Comparison of ENCODE assay signal across 14 cellular contexts in the genomic region with DNA sequence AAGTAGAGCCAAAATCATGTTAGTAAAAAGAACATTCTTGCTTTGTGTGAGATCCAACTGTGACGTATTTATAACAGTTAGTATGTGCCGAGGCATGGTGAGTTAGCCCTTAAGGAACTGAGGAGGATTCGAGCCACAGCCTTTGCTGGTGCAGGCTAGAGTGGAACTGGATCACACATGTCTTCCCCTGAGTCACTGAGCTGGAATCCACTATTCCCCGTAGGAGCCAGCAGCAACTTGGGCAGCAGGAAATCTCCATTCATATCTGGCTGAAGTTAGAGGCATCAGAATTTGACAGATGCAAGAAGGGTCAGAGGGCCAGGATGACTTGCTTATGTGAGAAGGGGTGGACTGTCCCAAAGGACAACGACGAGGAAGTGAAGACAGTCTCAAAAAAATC.
DNase-seq lines count a peak whose midpoint lies in the region; ATAC-seq and TF ChIP-seq lines count a peak whose summit lies in the region.
"Had no signal": no experiment of that assay in that cellular context is flagged by ENCODE, and none has a peak within 500 bp of the region (broad histone marks: within the 10 kb centered on the region; RNA-seq: fewer than 3 reads in every experiment).

No MANE protein-coding gene starts in this region.

- no peak overlapping the region for H2BK5ac ChIP-seq in mesendoderm (ENCODE audit: low read length)

- DNase-seq in AG10803 (ENCODE audit: low read depth): peak; percentile 95
- DNase-seq in RWPE1 (ENCODE audit: low spot score): peak; percentile 66
- peak; percentile 66 for DNase-seq in epithelial cell of prostate (ENCODE audit: low read depth, low spot score)
- peak; percentile 50 for DNase-seq in mesendoderm
- DNase-seq in SKM-1 treated with dmso at 0.1 percent for 144 hours (lab: John Stamatoyannopoulos, UW; ENCODE audit: unreplicated experiment): no peak
- DNase-seq in activated gamma-delta T cell treated with Interleukin-2 at 50 U/mL for 16 hours: no peak
- DNase-seq: CD4-positive, alpha-beta memory T cell; central memory CD4-positive, alpha-beta T cell; H7; NCI-H345; sigmoid colon; upper lobe of right lung had no signal

- CTCF ChIA-PET in RWPE1 (lab: Yijun Ruan, JAX): no interaction called here

- no peak overlapping the region for H4K5ac ChIP-seq in mesendoderm (ENCODE audit: low read length)

- H3K27me3 ChIP-seq in mesendoderm (ENCODE audit: insufficient read depth, low read length, poor library complexity): no peaks in the 10 kb centered on the region
- H3K27me3 ChIP-seq: sigmoid colon, upper lobe of right lung had no signal

- no peak overlapping the region for H3K4me2 ChIP-seq in mesendoderm (ENCODE audit: low read length)

- H3K27ac ChIP-seq in RWPE1 (peak overlapping the region; percentile 69), epithelial cell of prostate (peak overlapping the region; percentile 27), mesendoderm (ENCODE audit: low read depth, low read length) (no peak overlapping the region)
- H3K27ac ChIP-seq: sigmoid colon, upper lobe of right lung had no signal

- H3K79me1 ChIP-seq in mesendoderm (ENCODE audit: low read length): no peaks in the 10 kb centered on the region

- H3K18ac ChIP-seq in mesendoderm (ENCODE audit: low read length): no peak overlapping the region

- no peak overlapping the region for H3K56ac ChIP-seq in mesendoderm (ENCODE audit: low read length)

- H3K36me3 ChIP-seq in mesendoderm (ENCODE audit: control insufficient read depth, insufficient read depth, low read length): no peaks in the 10 kb centered on the region
- H3K36me3 ChIP-seq: sigmoid colon, upper lobe of right lung had no signal

- H3K4me3 ChIP-seq in AG10803 (ENCODE audit: low read length) (no peak overlapping the region), mesendoderm (ENCODE audit: low read length) (no peak overlapping the region)
- H3K4me3 ChIP-seq: sigmoid colon, upper lobe of right lung had no signal

- no peak overlapping the region for H2BK15ac ChIP-seq in mesendoderm (replicated peaks; ENCODE audit: low read depth)

- no CpG with 5 or more reads among the region's 6 CpGs for WGBS in mesendoderm (ENCODE audit: extremely low coverage, insufficient coverage, low lambda C conversion rate)

- H3K4me1 ChIP-seq in mesendoderm (ENCODE audit: control insufficient read depth, low read depth, low read length): peaks cover 2% of the 10 kb centered on the region
- H3K4me1 ChIP-seq: upper lobe of right lung had no signal

- ATAC-seq in HG02642 (IDR thresholded peaks at IDR 0.05; ENCODE audit: poor library complexity, unreplicated experiment) (no peak), GM18858 (IDR thresholded peaks at IDR 0.05; ENCODE audit: unreplicated experiment) (no peak)
- ATAC-seq: upper lobe of right lung had no signal

- no peak overlapping the region for H3K4ac ChIP-seq in mesendoderm (ENCODE audit: low read depth, low read length)

- POLR2A ChIA-PET in RWPE1 (lab: Yijun Ruan, JAX; ENCODE audit: low non-redundant PET): no interaction called here

- no peak overlapping the region for H2AK5ac ChIP-seq in mesendoderm (ENCODE audit: low read length)

- no peak overlapping the region for H2BK120ac ChIP-seq in mesendoderm (ENCODE audit: low read depth, low read length)

- no peak for TF ChIP-seq CTCF in AG10803 (conservative IDR thresholded peaks at IDR 0.05; ENCODE audit: low read length)
- TF ChIP-seq CTCF in RWPE1 (conservative IDR thresholded peaks at IDR 0.05; ENCODE audit: low read depth): no peak

- no peaks in the 10 kb centered on the region for H3K79me2 ChIP-seq in mesendoderm (ENCODE audit: control insufficient read depth, insufficient read depth, low read length)

- no peak overlapping the region for H3K9ac ChIP-seq in mesendoderm (ENCODE audit: low read length)

- no peak overlapping the region for H4K8ac ChIP-seq in mesendoderm (ENCODE audit: low read depth, low read length)

- no peak overlapping the region for H3K23ac ChIP-seq in mesendoderm (ENCODE audit: low read length)

Comparison
In these comparisons a context has a peak if more than half of its experiments do, and no peak if none do; other contexts are left out.
1. DNase-seq: peak in AG10803 (single experiment), RWPE1 (single experiment), epithelial cell of prostate (single experiment) and mesendoderm (single experiment); none in SKM-1 treated with dmso at 0.1 percent for 144 hours (single experiment) and activated gamma-delta T cell treated with Interleukin-2 at 50 U/mL for 16 hours (single experiment).